In genomic region chr13:85148009-85148408, GRCh38 we compare ENCODE assay signal across 15 cellular contexts.
A peak's percentile ranks its signal among the peaks of the same experiment; 100 is the strongest.
DNase-seq lines count a peak whose midpoint lies in the region; ATAC-seq, FAIRE-seq and TF ChIP-seq lines count a peak whose summit lies in the region.
"Had no signal": no experiment of that assay in that cellular context is flagged by ENCODE, and none has a peak within 500 bp of the region (broad histone marks: within the 10 kb centered on the region; RNA-seq: fewer than 3 reads in every experiment).

No MANE protein-coding gene starts in this region.

- no peak for FAIRE-seq in kidney (lab: Jason Lieb, UNC)

- H3K9ac ChIP-seq in kidney (ENCODE audit: low read length in 2 of 2): no peak overlapping the region

- no peak for ATAC-seq in activated naive CD8-positive, alpha-beta T cell treated with anti-CD3 and anti-CD28 coated beads, Interleukin-2, amount 50 U/mL, for 24 hours
- no peak for ATAC-seq in T-helper 17 cell
- ATAC-seq: activated CD4-positive, alpha-beta T cell treated with anti-CD3 and anti-CD28 coated beads for 36 hours; activated T-helper 17 cell treated with anti-CD3 and anti-CD28 coated beads, Interleukin-2, amount 50 U/mL, for 72 hours; naive thymus-derived CD8-positive, alpha-beta T cell; upper lobe of right lung had no signal

- no peak overlapping the region for H3K27ac ChIP-seq in kidney (ENCODE audit: low read depth in 2 of 2, low read length in 2 of 2)
- H3K27ac ChIP-seq: upper lobe of right lung had no signal

- H3K36me3 Mint-ChIP-seq in activated naive CD8-positive, alpha-beta T cell treated with anti-CD3 and anti-CD28 coated beads, Interleukin-2, amount 50 U/mL, for 24 hours (ENCODE audit: low read depth): no peaks in the 10 kb centered on the region
- no peaks in the 10 kb centered on the region for H3K36me3 Mint-ChIP-seq in T-helper 17 cell (ENCODE audit: low read depth)
- H3K36me3 Mint-ChIP-seq: naive thymus-derived CD8-positive, alpha-beta T cell had no signal

- no peak overlapping the region for H3K27ac Mint-ChIP-seq in activated naive CD8-positive, alpha-beta T cell treated with anti-CD3 and anti-CD28 coated beads, Interleukin-2, amount 50 U/mL, for 24 hours
- H3K27ac Mint-ChIP-seq in T-helper 17 cell: no peak overlapping the region
- H3K27ac Mint-ChIP-seq: activated CD4-positive, alpha-beta T cell treated with anti-CD3 and anti-CD28 coated beads for 36 hours; activated T-helper 17 cell treated with anti-CD3 and anti-CD28 coated beads, Interleukin-2, amount 50 U/mL, for 72 hours; naive thymus-derived CD8-positive, alpha-beta T cell had no signal

- H3K36me3 ChIP-seq in kidney (ENCODE audit: control insufficient read depth in 1 of 2, insufficient read depth in 2 of 2, low read length in 2 of 2): no peaks in the 10 kb centered on the region
- H3K36me3 ChIP-seq: upper lobe of right lung had no signal

- H3K4me1 Mint-ChIP-seq in activated naive CD8-positive, alpha-beta T cell treated with anti-CD3 and anti-CD28 coated beads, Interleukin-2, amount 50 U/mL, for 24 hours: no peaks in the 10 kb centered on the region
- H3K4me1 Mint-ChIP-seq in T-helper 17 cell: no peaks in the 10 kb centered on the region
- H3K4me1 Mint-ChIP-seq: activated CD4-positive, alpha-beta T cell treated with anti-CD3 and anti-CD28 coated beads for 36 hours; activated T-helper 17 cell treated with anti-CD3 and anti-CD28 coated beads, Interleukin-2, amount 50 U/mL, for 72 hours; naive thymus-derived CD8-positive, alpha-beta T cell had no signal

- peaks cover 2% of the 10 kb centered on the region for H3K9me3 Mint-ChIP-seq in activated naive CD8-positive, alpha-beta T cell treated with anti-CD3 and anti-CD28 coated beads, Interleukin-2, amount 50 U/mL, for 24 hours
- H3K9me3 Mint-ChIP-seq: activated T-helper 17 cell treated with anti-CD3 and anti-CD28 coated beads, Interleukin-2, amount 50 U/mL, for 72 hours had no signal

- no peak overlapping the region for H3K4me3 Mint-ChIP-seq in activated naive CD8-positive, alpha-beta T cell treated with anti-CD3 and anti-CD28 coated beads, Interleukin-2, amount 50 U/mL, for 24 hours
- no peak overlapping the region for H3K4me3 Mint-ChIP-seq in T-helper 17 cell
- H3K4me3 Mint-ChIP-seq: activated CD4-positive, alpha-beta T cell treated with anti-CD3 and anti-CD28 coated beads for 36 hours; activated T-helper 17 cell treated with anti-CD3 and anti-CD28 coated beads, Interleukin-2, amount 50 U/mL, for 72 hours; naive thymus-derived CD8-positive, alpha-beta T cell had no signal

- H3K4me3 ChIP-seq in kidney (ENCODE audit: low read length in 2 of 2): no peak overlapping the region
- H3K4me3 ChIP-seq: upper lobe of right lung had no signal

- no peaks in the 10 kb centered on the region for H3K27me3 Mint-ChIP-seq in activated naive CD8-positive, alpha-beta T cell treated with anti-CD3 and anti-CD28 coated beads, Interleukin-2, amount 50 U/mL, for 24 hours
- no peaks in the 10 kb centered on the region for H3K27me3 Mint-ChIP-seq in T-helper 17 cell
- H3K27me3 Mint-ChIP-seq: activated CD4-positive, alpha-beta T cell treated with anti-CD3 and anti-CD28 coated beads for 36 hours; activated T-helper 17 cell treated with anti-CD3 and anti-CD28 coated beads, Interleukin-2, amount 50 U/mL, for 72 hours; naive thymus-derived CD8-positive, alpha-beta T cell had no signal

- H3K9me3 ChIP-seq in kidney (ENCODE audit: control insufficient read depth in 1 of 2, low read length in 2 of 2) (no peaks in the 10 kb centered on the region), T-helper 17 cell (ENCODE audit: control insufficient read depth, low read length, poor library complexity, severe bottlenecking) (no peaks in the 10 kb centered on the region)
- H3K9me3 ChIP-seq: upper lobe of right lung had no signal

- H3K4me1 ChIP-seq in kidney (ENCODE audit: control insufficient read depth in 1 of 2, insufficient read depth in 1 of 2, low read depth in 1 of 2, low read length in 2 of 2): no peaks in the 10 kb centered on the region
- H3K4me1 ChIP-seq: upper lobe of right lung had no signal

- intact Hi-C loops in kidney (cut with DNase I): no loop called here

- no peak for TF ChIP-seq CTCF in kidney (IDR thresholded peaks at IDR 0.05; ENCODE audit: borderline replicate concordance, extremely low read depth, insufficient read depth)

- DNase-seq in NCI-H2227 (lab: John Stamatoyannopoulos, UW; ENCODE audit: unreplicated experiment) (peak; percentile 60), NCI-H2227 treated with DMSO at 0.1 percent for 48 hours (lab: John Stamatoyannopoulos, UW) (no peak), NCI-H446 treated with DMSO at 0.1 percent for 48 hours (lab: John Stamatoyannopoulos, UW) (peak; percentile 2), cerebellum (ENCODE audit: low spot score) (peak; percentile 80), non-pigmented ciliary epithelial cell (ENCODE audit: low read depth) (peak; percentile 10), kidney (no peak), T-helper 17 cell (no peak)
- DNase-seq in activated naive CD8-positive, alpha-beta T cell treated with anti-CD3 and anti-CD28 coated beads, Interleukin-2, amount 50 U/mL, for 24 hours: no peak
- DNase-seq: activated CD4-positive, alpha-beta T cell treated with anti-CD3 and anti-CD28 coated beads for 36 hours; kidney glomerular epithelial cell; naive thymus-derived CD8-positive, alpha-beta T cell; small intestine; SW 1271; upper lobe of right lung had no signal

Comparison
In these comparisons a context has a peak if more than half of its experiments do, and no peak if none do; other contexts are left out.
1. DNase-seq: peak in NCI-H2227 (single experiment), NCI-H446 treated with DMSO at 0.1 percent for 48 hours (single experiment), cerebellum (single experiment) and non-pigmented ciliary epithelial cell (single experiment); none in NCI-H2227 treated with DMSO at 0.1 percent for 48 hours (single experiment), kidney (single experiment), activated naive CD8-positive, alpha-beta T cell treated with anti-CD3 and anti-CD28 coated beads, Interleukin-2, amount 50 U/mL, for 24 hours (single experiment) and T-helper 17 cell (0 of 3).